Comparison of ENCODE assay signal across 2 cellular contexts in genomic region chr1:28197682-28198415, GRCh38.
TF ChIP-seq lines count a peak whose summit lies in the region.

No MANE protein-coding gene starts in this region.

TF ChIP-seq in GM12891, 5 proteins besides CTCF, POLR2A, EP300 and RAD21 (continued from another document):
- TF ChIP-seq PAX5 (IDR thresholded peaks at IDR 0.05; ENCODE audit: insufficient read depth, low read length, severe bottlenecking) (no peak), POU2F2 (IDR thresholded peaks at IDR 0.05; ENCODE audit: low read depth, low read length) (no peak), TAF1 (IDR thresholded peaks at IDR 0.05; ENCODE audit: low read depth, low read length) (no peak)

TF ChIP-seq in HEK293T, 16 proteins besides CTCF, POLR2A, EP300 and RAD21 (continued from another document):
- no peak for TF ChIP-seq CTBP1 (IDR thresholded peaks at IDR 0.05; ENCODE audit: borderline replicate concordance)
- TF ChIP-seq TARDBP (IDR thresholded peaks at IDR 0.05) = no peak
- TF ChIP-seq FOXM1 (IDR thresholded peaks at IDR 0.05; ENCODE audit: borderline replicate concordance) = no peak
- no peak for TF ChIP-seq FOXK2 (IDR thresholded peaks at IDR 0.05)
- TF ChIP-seq FOXA1 (IDR thresholded peaks at IDR 0.05) = no peak
- no peak for TF ChIP-seq ZNF384 (IDR thresholded peaks at IDR 0.05)
- TF ChIP-seq BHLHE40 (IDR thresholded peaks at IDR 0.05; ENCODE audit: borderline replicate concordance) = no peak
- TF ChIP-seq L3MBTL2 (conservative IDR thresholded peaks at IDR 0.05) = no peak
- no peak for TF ChIP-seq ARNT (IDR thresholded peaks at IDR 0.05)
- TF ChIP-seq HDGF (IDR thresholded peaks at IDR 0.05; ENCODE audit: borderline replicate concordance) = no peak
- TF ChIP-seq ELF4 (IDR thresholded peaks at IDR 0.05) = no peak
- TF ChIP-seq, protein P1, sequence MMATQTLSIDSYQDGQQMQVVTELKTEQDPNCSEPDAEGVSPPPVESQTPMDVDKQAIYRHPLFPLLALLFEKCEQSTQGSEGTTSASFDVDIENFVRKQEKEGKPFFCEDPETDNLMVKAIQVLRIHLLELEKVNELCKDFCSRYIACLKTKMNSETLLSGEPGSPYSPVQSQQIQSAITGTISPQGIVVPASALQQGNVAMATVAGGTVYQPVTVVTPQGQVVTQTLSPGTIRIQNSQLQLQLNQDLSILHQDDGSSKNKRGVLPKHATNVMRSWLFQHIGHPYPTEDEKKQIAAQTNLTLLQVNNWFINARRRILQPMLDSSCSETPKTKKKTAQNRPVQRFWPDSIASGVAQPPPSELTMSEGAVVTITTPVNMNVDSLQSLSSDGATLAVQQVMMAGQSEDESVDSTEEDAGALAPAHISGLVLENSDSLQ (IDR thresholded peaks at IDR 0.05) = no peak
- no peak for TF ChIP-seq LEF1 (IDR thresholded peaks at IDR 0.05; ENCODE audit: borderline replicate concordance)
- TF ChIP-seq SUZ12 (IDR thresholded peaks at IDR 0.05) = no peak
TF ChIP-seq in HEK293T: peak in this region for 0.
